ENCODE assay signal across 1 cellular context in the genomic region with DNA sequence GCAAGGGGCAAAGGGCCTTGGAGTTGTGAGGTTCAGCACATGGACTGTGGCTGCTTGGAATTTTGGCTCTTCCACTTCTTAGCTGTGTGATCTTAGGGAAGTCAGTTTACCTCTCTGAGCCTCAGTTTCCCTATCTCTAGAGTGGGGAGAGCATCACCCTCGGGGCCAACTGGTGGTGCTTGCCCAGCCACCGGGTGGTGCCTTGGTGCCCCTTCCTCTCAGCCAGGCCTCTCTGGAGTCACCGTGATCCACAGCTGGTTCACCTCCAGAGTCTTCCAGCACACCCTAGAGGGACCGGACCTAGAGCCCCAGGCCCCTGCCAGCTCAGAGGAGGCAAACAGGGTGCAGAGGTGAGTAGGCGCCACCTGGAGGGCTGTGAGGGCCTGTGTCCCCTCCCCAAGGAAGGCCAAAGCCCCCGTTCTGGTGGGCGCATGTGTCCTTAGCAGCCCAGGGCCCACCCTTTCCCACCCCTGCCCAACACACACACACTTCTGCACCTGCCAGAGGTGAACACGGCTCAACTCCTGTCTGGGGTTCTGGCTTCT.
TF ChIP-seq lines count a peak whose summit lies in the region.

No MANE protein-coding gene starts in this region.

TF ChIP-seq in H1, 55 proteins besides CTCF, POLR2A, EP300 and RAD21:
- TF ChIP-seq RBBP5 (IDR thresholded peaks at IDR 0.05; ENCODE audit: borderline replicate concordance, low read depth, low read length) (no peak), HDAC2 (IDR thresholded peaks at IDR 0.05; ENCODE audit: borderline replicate concordance in 1 of 2, low read depth in 2 of 2, low read length in 2 of 2) (no peak), TCF12 (IDR thresholded peaks at IDR 0.05; ENCODE audit: low read depth, low read length) (no peak), GTF2F1 (IDR thresholded peaks at IDR 0.05; ENCODE audit: borderline replicate concordance, low read depth, low read length) (no peak), EZH2 (IDR thresholded peaks at IDR 0.05; ENCODE audit: low read depth, low read length, severe bottlenecking) (no peak), ATF3 (IDR thresholded peaks at IDR 0.05; ENCODE audit: insufficient read depth, low read depth, low read length) (no peak), POU5F1 (IDR thresholded peaks at IDR 0.05; ENCODE audit: low read depth, low read length) (no peak), YY1 (IDR thresholded peaks at IDR 0.05; ENCODE audit: low read depth, low read length) (no peak), SRF (IDR thresholded peaks at IDR 0.05; ENCODE audit: low read depth, low read length) (no peak), MAFK (IDR thresholded peaks at IDR 0.05; ENCODE audit: low read depth, low read length) (no peak), SIX5 (IDR thresholded peaks at IDR 0.05; ENCODE audit: low read depth, low read length) (no peak)
- TF ChIP-seq, protein P1, sequence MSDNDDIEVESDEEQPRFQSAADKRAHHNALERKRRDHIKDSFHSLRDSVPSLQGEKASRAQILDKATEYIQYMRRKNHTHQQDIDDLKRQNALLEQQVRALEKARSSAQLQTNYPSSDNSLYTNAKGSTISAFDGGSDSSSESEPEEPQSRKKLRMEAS (IDR thresholded peaks at IDR 0.05) = no peak
TF ChIP-seq in H1: peak in this region for 0.
